ENCODE assay signal across 2 cellular contexts in genomic region chr6:42661540-42662153, GRCh38.
TF ChIP-seq lines count a peak whose summit lies in the region.

No MANE protein-coding gene starts in this region.

TF ChIP-seq in HEK293, 187 proteins besides CTCF, POLR2A, EP300 and RAD21 (continued from another document):
- no peak for TF ChIP-seq ZBTB49 (tag by site-specific recombination; IDR thresholded peaks at IDR 0.05; ENCODE audit: low read depth)
- TF ChIP-seq EGR2 (tag by site-specific recombination; IDR thresholded peaks at IDR 0.05; ENCODE audit: low read depth): no peak
- TF ChIP-seq ZBTB17 (tag by site-specific recombination; IDR thresholded peaks at IDR 0.05): no peak
- no peak for TF ChIP-seq ZNF18 (tag by site-specific recombination; IDR thresholded peaks at IDR 0.05)
- peak; percentile 31; the same call in 1 of the 2 replicates for TF ChIP-seq ZEB2 (tag by site-specific recombination; IDR thresholded peaks at IDR 0.05)
- no peak for TF ChIP-seq ZNF704 (tag by site-specific recombination; IDR thresholded peaks at IDR 0.05)
- no peak for TF ChIP-seq HOXC10 (CRISPR knock-in tag; IDR thresholded peaks at IDR 0.05)
- TF ChIP-seq OSR2 (tag by site-specific recombination; IDR thresholded peaks at IDR 0.05): no peak
- TF ChIP-seq YY2 (tag by site-specific recombination; IDR thresholded peaks at IDR 0.05): no peak
- TF ChIP-seq ZFP37 (tag by site-specific recombination; IDR thresholded peaks at IDR 0.05): no peak
- no peak for TF ChIP-seq ZNF223 (tag by site-specific recombination; IDR thresholded peaks at IDR 0.05)
- TF ChIP-seq ELK4 (IDR thresholded peaks at IDR 0.05; ENCODE audit: borderline replicate concordance, low read depth, low read length): no peak
- TF ChIP-seq ZNF184 (tag by site-specific recombination; IDR thresholded peaks at IDR 0.05): no peak
- peak; percentile 86 for TF ChIP-seq ZNF660 (tag by site-specific recombination; IDR thresholded peaks at IDR 0.05)
- TF ChIP-seq RBAK (tag by site-specific recombination; IDR thresholded peaks at IDR 0.05): no peak

TF ChIP-seq in HepG2, 621 proteins besides CTCF, POLR2A, EP300 and RAD21 (continued from another document and continues in another):
- TF ChIP-seq PRDM10 (CRISPR knock-in tag; IDR thresholded peaks at IDR 0.05; ENCODE audit: low read depth): no peak
- peak; percentile 72; the same call in 1 of the 2 replicates for TF ChIP-seq CHD4 (IDR thresholded peaks at IDR 0.05; ENCODE audit: borderline replicate concordance, low read length)
- no peak for TF ChIP-seq NBN (conservative IDR thresholded peaks at IDR 0.05)
- no peak for TF ChIP-seq DRAP1 (CRISPR knock-in tag; IDR thresholded peaks at IDR 0.05)
- TF ChIP-seq RFXANK (CRISPR knock-in tag; IDR thresholded peaks at IDR 0.05): 0 out of 2 replicates have a peak, but pooled peaks have one; percentile 43
- no peak for TF ChIP-seq MAFG (CRISPR knock-in tag; IDR thresholded peaks at IDR 0.05)
- no peak for TF ChIP-seq SKIL (CRISPR knock-in tag; IDR thresholded peaks at IDR 0.05; ENCODE audit: borderline replicate concordance)
- TF ChIP-seq RFXAP (CRISPR knock-in tag; IDR thresholded peaks at IDR 0.05; ENCODE audit: borderline replicate concordance): no peak
- no peak for TF ChIP-seq SETDB1 (CRISPR knock-in tag; IDR thresholded peaks at IDR 0.05; ENCODE audit: borderline replicate concordance)
- TF ChIP-seq ZUFSP (CRISPR knock-in tag; IDR thresholded peaks at IDR 0.05; ENCODE audit: borderline replicate concordance): no peak
- peak; percentile 94 for TF ChIP-seq SMC3 (IDR thresholded peaks at IDR 0.05; ENCODE audit: low read length)
- no peak for TF ChIP-seq ZNF251 (CRISPR knock-in tag; IDR thresholded peaks at IDR 0.05)
- no peak for TF ChIP-seq CBX1 (IDR thresholded peaks at IDR 0.05; ENCODE audit: low read depth)
- 0 out of 2 replicates have a peak, but pooled peaks have one; percentile 18 for TF ChIP-seq MED1 (CRISPR knock-in tag; IDR thresholded peaks at IDR 0.05)
- TF ChIP-seq PCBP2 (optimal IDR thresholded peaks at IDR 0.05; ENCODE audit: low read depth, low read length, poor library complexity, severe bottlenecking): no peak
- no peak for TF ChIP-seq ZNF598 (CRISPR knock-in tag; IDR thresholded peaks at IDR 0.05; ENCODE audit: borderline replicate concordance)
- TF ChIP-seq ZBTB49 (CRISPR knock-in tag; IDR thresholded peaks at IDR 0.05; ENCODE audit: borderline replicate concordance): no peak
- TF ChIP-seq CEBPG (CRISPR knock-in tag; IDR thresholded peaks at IDR 0.05): no peak
- TF ChIP-seq ZSCAN12 (CRISPR knock-in tag; IDR thresholded peaks at IDR 0.05): no peak
- TF ChIP-seq XRCC5 (optimal IDR thresholded peaks at IDR 0.05; ENCODE audit: low read length): no peak
- no peak for TF ChIP-seq KDM1A (CRISPR knock-in tag; IDR thresholded peaks at IDR 0.05)
- no peak for TF ChIP-seq ZBTB25 (CRISPR knock-in tag; IDR thresholded peaks at IDR 0.05)
- TF ChIP-seq DMAP1 (CRISPR knock-in tag; IDR thresholded peaks at IDR 0.05): no peak
- no peak for TF ChIP-seq ZNF121 (CRISPR knock-in tag; IDR thresholded peaks at IDR 0.05)
- no peak for TF ChIP-seq THAP8 (CRISPR knock-in tag; IDR thresholded peaks at IDR 0.05; ENCODE audit: borderline replicate concordance)
- TF ChIP-seq MIER3 (CRISPR knock-in tag; IDR thresholded peaks at IDR 0.05; ENCODE audit: borderline replicate concordance): no peak
- no peak for TF ChIP-seq BORCS8-MEF2B (CRISPR knock-in tag; IDR thresholded peaks at IDR 0.05)
- TF ChIP-seq BCL3 (CRISPR knock-in tag; IDR thresholded peaks at IDR 0.05): no peak
- TF ChIP-seq SAP130 (CRISPR knock-in tag; IDR thresholded peaks at IDR 0.05; ENCODE audit: low read depth): 0 out of 2 replicates have a peak, but pooled peaks have one; percentile 18
- no peak for TF ChIP-seq THAP9 (CRISPR knock-in tag; IDR thresholded peaks at IDR 0.05; ENCODE audit: borderline replicate concordance)
- peak; percentile 91 for TF ChIP-seq STAG1 (CRISPR knock-in tag; IDR thresholded peaks at IDR 0.05)
- no peak for TF ChIP-seq ZSCAN30 (CRISPR knock-in tag; IDR thresholded peaks at IDR 0.05)
- no peak for TF ChIP-seq ZNF747 (CRISPR knock-in tag; IDR thresholded peaks at IDR 0.05; ENCODE audit: borderline replicate concordance)
- no peak for TF ChIP-seq ZNF552 (CRISPR knock-in tag; IDR thresholded peaks at IDR 0.05; ENCODE audit: borderline replicate concordance)
- no peak for TF ChIP-seq SP4 (CRISPR knock-in tag; IDR thresholded peaks at IDR 0.05)
- TF ChIP-seq ZNF343 (CRISPR knock-in tag; IDR thresholded peaks at IDR 0.05): no peak
- no peak for TF ChIP-seq ZSCAN21 (CRISPR knock-in tag; IDR thresholded peaks at IDR 0.05; ENCODE audit: borderline replicate concordance)
- 0 out of 2 replicates have a peak, but pooled peaks have one; percentile 30 for TF ChIP-seq ZNF614 (CRISPR knock-in tag; IDR thresholded peaks at IDR 0.05; ENCODE audit: borderline replicate concordance)
- peak; percentile 19; the same call in 1 of the 2 replicates for TF ChIP-seq ATF2 (CRISPR knock-in tag; IDR thresholded peaks at IDR 0.05)
